In genomic region chr13:94546071-94546839, GRCh38 we compare ENCODE assay signal across 30 cellular contexts. TPM values are rescaled to one million over a fixed set of nuclear protein-coding genes. Genes with fewer than 3 reads are reported as not detected.
A peak's percentile ranks its signal among the peaks of the same experiment; 100 is the strongest.
DNase-seq lines count a peak whose midpoint lies in the region; ATAC-seq lines count a peak whose summit lies in the region.
"Had no signal": no experiment of that assay in that cellular context is flagged by ENCODE, and none has a peak within 500 bp of the region (broad histone marks: within the 10 kb centered on the region; RNA-seq: fewer than 3 reads in every experiment).

No MANE protein-coding gene starts in this region.

- peaks cover 27% of the 10 kb centered on the region for H3K36me3 Mint-ChIP-seq in stimulated activated effector memory CD8-positive, alpha-beta T cell treated with anti-CD3 and anti-CD28 coated beads, Interleukin-12 subunit alpha, Interleukin-12 subunit beta, amount 100 ng/mL, for 72 hours
- H3K36me3 Mint-ChIP-seq: IgD-negative memory B cell had no signal

- H3K27ac Mint-ChIP-seq in stimulated activated effector memory CD8-positive, alpha-beta T cell treated with anti-CD3 and anti-CD28 coated beads, Interleukin-12 subunit alpha, Interleukin-12 subunit beta, amount 100 ng/mL, for 72 hours: peak overlapping the region; percentile 14
- H3K27ac Mint-ChIP-seq: activated CD4-positive, alpha-beta memory T cell treated with anti-CD3 and anti-CD28 coated beads for 36 hours; activated naive CD4-positive, alpha-beta T cell treated with anti-CD3 and anti-CD28 coated beads, Interleukin-2, amount 10 ng/mL, durations not matched to agents 7 days and 5 days; activated T-helper 1 cell treated with anti-CD3 and anti-CD28 coated beads, Interleukin-12 subunit alpha, Interleukin-12 subunit beta, Interleukin-2, Interleukin-4 antibody, amounts not matched to agents 30 ng/mL and 10 ng/mL and 1 ng/mL, durations not matched to agents 14 hours and 24 hours and 36 hours; memory B cell had no signal

- H3K36me3 ChIP-seq in H7 (replicated peaks; ENCODE audit: control insufficient read depth, insufficient read depth, low read length): no peaks in the 10 kb centered on the region
- no peaks in the 10 kb centered on the region for H3K36me3 ChIP-seq in NT2/D1 (ENCODE audit: insufficient read depth, insufficient read length, low read length)
- H3K36me3 ChIP-seq: breast epithelium, esophagus muscularis mucosa, heart right ventricle, SJSA1 had no signal

- H3K4me1 Mint-ChIP-seq in stimulated activated effector memory CD8-positive, alpha-beta T cell treated with anti-CD3 and anti-CD28 coated beads, Interleukin-12 subunit alpha, Interleukin-12 subunit beta, amount 100 ng/mL, for 72 hours: peaks cover 22% of the 10 kb centered on the region

- no peaks in the 10 kb centered on the region for H3K4me1 ChIP-seq in NT2/D1 (ENCODE audit: insufficient read depth, insufficient read length)
- H3K4me1 ChIP-seq: breast epithelium, foreskin keratinocyte had no signal

- H3K9ac ChIP-seq in NT2/D1 (ENCODE audit: insufficient read length, low read depth): no peak overlapping the region

- H3K9me3 Mint-ChIP-seq in stimulated activated effector memory CD8-positive, alpha-beta T cell treated with anti-CD3 and anti-CD28 coated beads, Interleukin-12 subunit alpha, Interleukin-12 subunit beta, amount 100 ng/mL, for 72 hours: no peaks in the 10 kb centered on the region
- H3K9me3 Mint-ChIP-seq: memory B cell had no signal

- no peaks in the 10 kb centered on the region for H3K9me3 ChIP-seq in NT2/D1 (ENCODE audit: insufficient read depth, low read length)
- H3K9me3 ChIP-seq: breast epithelium, esophagus muscularis mucosa, heart right ventricle, SJSA1 had no signal

- DNase-seq in H7 (peak; percentile 31), NT2/D1 (ENCODE audit: low read depth, low spot score) (peak; percentile 22), islet precursor cell (peak; percentile 73), NOMO-1 treated with dmso at 0.1 percent for 144 hours (lab: John Stamatoyannopoulos, UW; ENCODE audit: unreplicated experiment) (no peak), EL (no peak), COLO829 (ENCODE audit: low spot score) (no peak)
- DNase-seq in stimulated activated effector memory CD8-positive, alpha-beta T cell treated with anti-CD3 and anti-CD28 coated beads, Interleukin-12 subunit alpha, Interleukin-12 subunit beta, amount 100 ng/mL, for 72 hours (ENCODE audit: low spot score in 2 of 2): no peak
- DNase-seq: activated CD4-positive, alpha-beta memory T cell treated with anti-CD3 and anti-CD28 coated beads for 36 hours; activated CD4-positive, CD25-positive, alpha-beta regulatory T cell treated with anti-CD3 and anti-CD28 coated beads, Interleukin-2, amount 50 U/mL, for 72 hours; activated CD8-positive, alpha-beta memory T cell treated with anti-CD3 and anti-CD28 coated beads, Interleukin-2, amount 50 U/mL, for 4 hours; activated naive CD4-positive, alpha-beta T cell treated with anti-CD3 and anti-CD28 coated beads, Interleukin-2, amount 10 ng/mL, durations not matched to agents 7 days and 5 days; cortex of kidney; foreskin keratinocyte; heart right ventricle; immature natural killer cell; NCI-H1092; NCI-H1930; NCI-H524 treated with DMSO at 0.1 percent for 48 hours; stimulated activated CD4-positive, alpha-beta T cell treated with anti-CD3 and anti-CD28 coated beads, Interleukin-1b, Interleukin-23, amount 100 ng/mL, for 48 hours; stimulated activated CD8-positive, alpha-beta memory T cell treated with anti-CD3 and anti-CD28 coated beads, Interleukin-4, amount 100 ng/mL, for 48 hours; T-helper 1 cell had no signal

- H3K27me3 ChIP-seq in H7 (ENCODE audit: control insufficient read depth, insufficient read depth, low read length) (peaks cover 3% of the 10 kb centered on the region; the same call in 1 of the 2 replicates), NT2/D1 (ENCODE audit: insufficient read depth, insufficient read length) (no peaks in the 10 kb centered on the region)
- H3K27me3 ChIP-seq: breast epithelium, esophagus muscularis mucosa, foreskin keratinocyte, heart right ventricle, SJSA1 had no signal

- H3K4me3 Mint-ChIP-seq in stimulated activated effector memory CD8-positive, alpha-beta T cell treated with anti-CD3 and anti-CD28 coated beads, Interleukin-12 subunit alpha, Interleukin-12 subunit beta, amount 100 ng/mL, for 72 hours: no peak overlapping the region
- H3K4me3 Mint-ChIP-seq: activated CD4-positive, alpha-beta memory T cell treated with anti-CD3 and anti-CD28 coated beads for 36 hours; activated naive CD4-positive, alpha-beta T cell treated with anti-CD3 and anti-CD28 coated beads, Interleukin-2, amount 10 ng/mL, durations not matched to agents 7 days and 5 days; activated T-helper 1 cell treated with anti-CD3 and anti-CD28 coated beads, Interleukin-12 subunit alpha, Interleukin-12 subunit beta, Interleukin-2, Interleukin-4 antibody, amounts not matched to agents 30 ng/mL and 10 ng/mL and 1 ng/mL, durations not matched to agents 14 hours and 24 hours and 36 hours; memory B cell had no signal

- H3K4me3 ChIP-seq in H7 (ENCODE audit: insufficient read depth, low read depth, low read length) (no peak overlapping the region), NT2/D1 (ENCODE audit: insufficient read length, low read depth) (no peak overlapping the region)
- H3K4me3 ChIP-seq: breast epithelium, esophagus muscularis mucosa, GM12878, heart right ventricle, SJSA1, skin epidermis had no signal

- no peak for ATAC-seq in stimulated activated effector memory CD8-positive, alpha-beta T cell treated with anti-CD3 and anti-CD28 coated beads, Interleukin-12 subunit alpha, Interleukin-12 subunit beta, amount 100 ng/mL, for 72 hours
- ATAC-seq: foreskin keratinocyte, GM12878, heart right ventricle, left lobe of liver had no signal

RNA-seq across cellular contexts. Expression of gene TGDS, which starts 49.7 kb away (rescaled TPM):
- total RNA-seq in H7 (2014; rRNA removed; shearing (Covaris generic)): 21.0 and 27.4 TPM in 2 replicates

RNA-seq across cellular contexts. Expression of gene GPR180, which starts 55.4 kb away (rescaled TPM):
- 5.6 and 6.7 TPM in 2 replicates for total RNA-seq in H7 (2014; rRNA removed; shearing (Covaris generic))

Comparison
In these comparisons a context has a peak if more than half of its experiments do, and no peak if none do; other contexts are left out.
1. DNase-seq: peak in H7 (single experiment), NT2/D1 (single experiment) and islet precursor cell (single experiment); none in stimulated activated effector memory CD8-positive, alpha-beta T cell treated with anti-CD3 and anti-CD28 coated beads, Interleukin-12 subunit alpha, Interleukin-12 subunit beta, amount 100 ng/mL, for 72 hours (0 of 2), NOMO-1 treated with dmso at 0.1 percent for 144 hours (single experiment), EL (single experiment) and COLO829 (single experiment).